ENCODE assay signal across 21 cellular contexts in the genomic region with DNA sequence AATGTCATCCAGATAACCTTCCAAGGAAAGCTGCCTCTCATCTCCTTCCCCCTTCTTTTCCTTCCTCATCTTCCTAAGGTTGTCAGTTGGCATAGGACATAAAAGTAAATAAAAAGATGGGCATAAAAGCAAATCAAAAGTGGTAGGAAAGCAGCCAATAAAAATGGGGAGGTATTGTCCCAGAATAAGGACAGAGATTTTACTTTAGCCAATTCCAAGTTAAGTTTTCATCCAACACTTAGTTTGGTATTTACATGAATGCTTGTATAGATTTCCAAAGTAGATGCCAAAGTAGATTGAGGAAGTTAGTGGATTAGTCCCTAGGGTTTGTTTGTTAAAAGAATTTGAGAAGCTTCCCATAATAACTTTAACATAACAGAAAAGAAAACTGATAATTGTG. TPM values are rescaled to one million over a fixed set of nuclear protein-coding genes. Genes with fewer than 3 reads are reported as not detected.
DNase-seq lines count a peak whose midpoint lies in the region; ATAC-seq and TF ChIP-seq lines count a peak whose summit lies in the region.
"Had no signal": no experiment of that assay in that cellular context is flagged by ENCODE, and none has a peak within 500 bp of the region (broad histone marks: within the 10 kb centered on the region; RNA-seq: fewer than 3 reads in every experiment).

No MANE protein-coding gene starts in this region.

- H3K4me3 Mint-ChIP-seq in activated B cell treated with CpG ODN at 0.5 μM for 24 hours: peak overlapping the region; percentile 45
- H3K4me3 Mint-ChIP-seq in stimulated activated memory B cell treated with anti-CD40 and anti-IgM and Interleukin-4, amounts not matched to agents 10 μg/mL and 1 μg/mL and 100 μg/mL, for 72 hours: no peak overlapping the region

- BruUV-seq in IMR-90 (replicated peaks; lab: Mats Ljungman, UMichigan): no TSS peak

- no peaks in the 10 kb centered on the region; a peak in 1 of 4 replicates for H3K79me1 ChIP-seq in IMR-90 (ENCODE audit: low read depth in 1 of 2, low read length in 2 of 2)

- no peaks in the 10 kb centered on the region for H3K27me3 Mint-ChIP-seq in activated B cell treated with CpG ODN at 0.5 μM for 24 hours
- H3K27me3 Mint-ChIP-seq in stimulated activated memory B cell treated with anti-CD40 and anti-IgM and Interleukin-4, amounts not matched to agents 10 μg/mL and 1 μg/mL and 100 μg/mL, for 72 hours: no peaks in the 10 kb centered on the region
- H3K27me3 Mint-ChIP-seq: IgD-negative memory B cell had no signal

- TF ChIP-seq CTCF in IMR-90 (conservative IDR thresholded peaks at IDR 0.05; ENCODE audit: low read depth, low read length) (no peak), activated B cell treated with CpG ODN at 0.5 μM for 24 hours (IDR thresholded peaks at IDR 0.05) (no peak), coronary artery (IDR thresholded peaks at IDR 0.05) (no peak)

- no peak for TF ChIP-seq POLR2A in IMR-90 (IDR thresholded peaks at IDR 0.05; ENCODE audit: low read depth, low read length)

- H2AFZ ChIP-seq in IMR-90 (replicated peaks; ENCODE audit: low read length, poor library complexity): no peak overlapping the region
- H2AFZ ChIP-seq: GM23248 had no signal

- H3K56ac ChIP-seq in IMR-90 (ENCODE audit: extremely low read depth, insufficient read depth, low read length): no peak overlapping the region

- ATAC-seq in IMR-90 (ENCODE audit: low read depth) (no peak), activated B cell treated with CpG ODN at 0.5 μM for 24 hours (ENCODE audit: low read depth) (no peak)
- no peak for ATAC-seq in stimulated activated memory B cell treated with anti-CD40 and anti-IgM and Interleukin-4, amounts not matched to agents 10 μg/mL and 1 μg/mL and 100 μg/mL, for 72 hours
- ATAC-seq: GM12878, Panc1 had no signal

- H2AK9ac ChIP-seq in IMR-90 (replicated peaks; ENCODE audit: low read depth, low read length, poor library complexity): no peak overlapping the region

- no peak overlapping the region; the same call in 2 of the 3 replicates for H2BK15ac ChIP-seq in IMR-90 (ENCODE audit: low read depth, low read length)

- H4K8ac ChIP-seq in IMR-90 (ENCODE audit: low read depth in 2 of 2, low read length in 2 of 2): peak overlapping the region in 1 of 2 experiments; percentile 72; a peak in 1 of 4 replicates

- peak overlapping the region; percentile 63; the same call in 1 of the 2 replicates for H4K5ac ChIP-seq in IMR-90 (ENCODE audit: low read depth, low read length)

- dilution Hi-C loops in IMR-90 (cut with HindIII; ENCODE audit: low sequenced_read_pairs, unreplicated experiment): no loop called here

- peaks cover 79% of the 10 kb centered on the region for H3K4me1 Mint-ChIP-seq in activated B cell treated with CpG ODN at 0.5 μM for 24 hours
- H3K4me1 Mint-ChIP-seq in stimulated activated memory B cell treated with anti-CD40 and anti-IgM and Interleukin-4, amounts not matched to agents 10 μg/mL and 1 μg/mL and 100 μg/mL, for 72 hours: peaks cover 65% of the 10 kb centered on the region

- H3K9me1 ChIP-seq in IMR-90 (ENCODE audit: insufficient read depth, low read length): no peaks in the 10 kb centered on the region

- no peak overlapping the region; the same call in 1 of the 2 replicates for H2AK5ac ChIP-seq in IMR-90 (ENCODE audit: low read depth, low read length)

- peak overlapping the region; percentile 61; the same call in 1 of the 2 replicates for H3K18ac ChIP-seq in IMR-90 (ENCODE audit: low read depth, low read length)

- no peak overlapping the region for H4K91ac ChIP-seq in IMR-90 (ENCODE audit: insufficient read depth, low read depth, low read length)

- H2BK20ac ChIP-seq in IMR-90 (ENCODE audit: low read depth, low read length): peak overlapping the region; percentile 81; the same call in 1 of the 2 replicates

- H3K4me1 ChIP-seq in BLaER1 (peaks cover 86% of the 10 kb centered on the region), IMR-90 (ENCODE audit: control insufficient read depth, insufficient read depth, low read length) (peaks cover 2% of the 10 kb centered on the region; the same call in 1 of the 2 replicates)

- H3K23ac ChIP-seq in IMR-90 (ENCODE audit: low read depth, low read length): peak overlapping the region; percentile 64; the same call in 1 of the 2 replicates

- H3K9me3 ChIP-seq in BLaER1 (no peaks in the 10 kb centered on the region), IMR-90 (ENCODE audit: control insufficient read depth, insufficient read depth, low read length) (no peaks in the 10 kb centered on the region)
- H3K9me3 ChIP-seq: MG63 had no signal

- DNase-seq in IMR-90 (no peak), activated B cell treated with CpG ODN at 0.5 μM for 24 hours (no peak), coronary artery (ENCODE audit: low spot score) (no peak), DMS53 treated with DMSO at 0.1 percent for 48 hours (lab: John Stamatoyannopoulos, UW; ENCODE audit: unreplicated experiment) (no peak), SIG-M5 treated with dmso at 0.1 percent for 504 hours (lab: John Stamatoyannopoulos, UW; ENCODE audit: unreplicated experiment) (no peak), NCI-H1417 treated with DMSO at 0.1 percent for 48 hours (lab: John Stamatoyannopoulos, UW) (no peak)
- DNase-seq: C1 segment of cervical spinal cord, DND-41, GM23248, HCEC 1CT, Karpas-422, MG63, NCI-H1092, NCI-H2081 treated with DMSO at 0.1 percent for 48 hours, NCI-H510A, NCI-H748 treated with DMSO at 0.1 percent for 48 hours had no signal

- peak overlapping the region; percentile 52; the same call in 1 of the 2 replicates for H3K14ac ChIP-seq in IMR-90 (replicated peaks; ENCODE audit: low read depth, low read length)

- in situ Hi-C loops in IMR-90 (cut with MboI; ENCODE audit: low sequenced_read_pairs): no loop called here

- no peaks in the 10 kb centered on the region for H3K36me3 Mint-ChIP-seq in activated B cell treated with CpG ODN at 0.5 μM for 24 hours (ENCODE audit: low read depth)
- H3K36me3 Mint-ChIP-seq in stimulated activated memory B cell treated with anti-CD40 and anti-IgM and Interleukin-4, amounts not matched to agents 10 μg/mL and 1 μg/mL and 100 μg/mL, for 72 hours: peaks cover 13% of the 10 kb centered on the region
- H3K36me3 Mint-ChIP-seq: IgD-negative memory B cell had no signal

- H3K9me3 Mint-ChIP-seq in activated B cell treated with CpG ODN at 0.5 μM for 24 hours: no peaks in the 10 kb centered on the region
- H3K9me3 Mint-ChIP-seq in stimulated activated memory B cell treated with anti-CD40 and anti-IgM and Interleukin-4, amounts not matched to agents 10 μg/mL and 1 μg/mL and 100 μg/mL, for 72 hours: no peaks in the 10 kb centered on the region
- H3K9me3 Mint-ChIP-seq: IgD-negative memory B cell had no signal

- H3K27me3 ChIP-seq in BLaER1: no peaks in the 10 kb centered on the region
- no peaks in the 10 kb centered on the region for H3K27me3 ChIP-seq in IMR-90 (ENCODE audit: control insufficient read depth, insufficient read depth, low read length)
- H3K27me3 ChIP-seq: MG63 had no signal

- H3K4ac ChIP-seq in IMR-90 (ENCODE audit: low read depth, low read length): peak overlapping the region; percentile 16; the same call in 1 of the 2 replicates

- H2BK5ac ChIP-seq in IMR-90 (ENCODE audit: low read depth, low read length, poor library complexity, severe bottlenecking): peak overlapping the region; percentile 82

- H3K4me3 ChIP-seq in BLaER1: no peak overlapping the region
- H3K4me3 ChIP-seq in IMR-90 (ENCODE audit: insufficient read depth, low read depth, low read length): no peak overlapping the region
- H3K4me3 ChIP-seq in coronary artery: no peak overlapping the region
- H3K4me3 ChIP-seq: GM12878, GM23248, MG63 had no signal

- H4K20me1 ChIP-seq in BLaER1: no peaks in the 10 kb centered on the region
- no peaks in the 10 kb centered on the region for H4K20me1 ChIP-seq in IMR-90 (ENCODE audit: insufficient read depth, low read length)

- intact Hi-C loops in IMR-90 (cut with micrococcal nuclease) (no loop called here), activated B cell treated with CpG ODN at 0.5 μM for 24 hours (cut with micrococcal nuclease) (no loop called here)

- peak overlapping the region; percentile 82 for H3K27ac Mint-ChIP-seq in activated B cell treated with CpG ODN at 0.5 μM for 24 hours
- H3K27ac Mint-ChIP-seq in stimulated activated memory B cell treated with anti-CD40 and anti-IgM and Interleukin-4, amounts not matched to agents 10 μg/mL and 1 μg/mL and 100 μg/mL, for 72 hours: peak overlapping the region; percentile 93

- no peaks in the 10 kb centered on the region for H3K36me3 ChIP-seq in BLaER1
- H3K36me3 ChIP-seq in IMR-90 (ENCODE audit: control insufficient read depth, insufficient read depth, low read length): no peaks in the 10 kb centered on the region
- H3K36me3 ChIP-seq: MG63 had no signal

- no peak overlapping the region for H2BK120ac ChIP-seq in IMR-90 (ENCODE audit: low read depth, low read length)

- no peak for TF ChIP-seq RAD21 in IMR-90 (IDR thresholded peaks at IDR 0.05; ENCODE audit: low read length)

- POLR2A ChIA-PET in IMR-90 (lab: Charles Lee; ENCODE audit: unreplicated experiment) (no interaction called here), activated B cell treated with CpG ODN at 0.5 μM for 24 hours (lab: Charles Lee) (interaction anchor here (0.5 to 3.4 kb wide), 7 partner anchors 8 to 43 kb away, joined by 3 to 50 read pairs (median 13); a partner anchor contains a TSS)

- H3K9ac ChIP-seq in BLaER1: no peak overlapping the region
- H3K9ac ChIP-seq in IMR-90 (ENCODE audit: low read depth, low read length): no peak overlapping the region
- H3K9ac ChIP-seq: GM23248 had no signal

- H3K27ac ChIP-seq in BLaER1: peak overlapping the region; percentile 90
- no peak overlapping the region for H3K27ac ChIP-seq in IMR-90 (ENCODE audit: insufficient read depth, low read length)
- peak overlapping the region in 1 of 2 donors; percentile 57 for H3K27ac ChIP-seq in coronary artery
- H3K27ac ChIP-seq: GM23248 had no signal

- H3K4me2 ChIP-seq in BLaER1 (peak overlapping the region; percentile 76), IMR-90 (ENCODE audit: low read depth, low read length) (peak overlapping the region; percentile 37; the same call in 1 of the 2 replicates)

- CTCF ChIA-PET in IMR-90 (lab: Yijun Ruan, JAX) (no interaction called here), activated B cell treated with CpG ODN at 0.5 μM for 24 hours (lab: Charles Lee) (interaction anchor here (1.7 to 2.0 kb wide), 2 partner anchors 8 to 11 kb away, joined by 5 to 7 read pairs; no protein-coding TSS in a partner anchor)

TF ChIP-seq in IMR-90, 13 proteins besides CTCF, POLR2A, EP300 and RAD21 (continues in another document):
- TF ChIP-seq NFE2L2 (IDR thresholded peaks at IDR 0.05; ENCODE audit: low read depth, low read length) (no peak), RCOR1 (IDR thresholded peaks at IDR 0.05; ENCODE audit: insufficient replicate concordance, low read length) (no peak), SMC3 (IDR thresholded peaks at IDR 0.05; ENCODE audit: low read depth, low read length) (no peak)

RNA-seq across cellular contexts. Expression of a gene that starts 33.7 kb away (rescaled TPM):
- total RNA-seq in IMR-90 (2012; rRNA removed) (24.2 and 24.7 TPM in 2 replicates), activated B cell treated with CpG ODN at 0.5 μM for 24 hours (136 and 149 TPM in 2 replicates)
- polyA plus RNA-seq in IMR-90 (2012; rRNA removed): 4.3 TPM in 2 replicates
- polyA plus RNA-seq in IMR-90 (2012; cell fraction: cytosol; rRNA removed): 1.3 and 1.4 TPM in 2 replicates
- 2.1 and 8.5 TPM in 2 replicates for polyA plus RNA-seq in IMR-90 (2012; cell fraction: nucleus; rRNA removed; ENCODE audit: low replicate concordance)
